7 cellular contexts compared by ENCODE assay signal in genomic region chr10:101063162-101063525, GRCh38. TPM values are rescaled to one million over a fixed set of nuclear protein-coding genes. Genes with fewer than 3 reads are reported as not detected.
A peak's percentile ranks its signal among the peaks of the same experiment; 100 is the strongest.
DNase-seq lines count a peak whose midpoint lies in the region; TF ChIP-seq lines count a peak whose summit lies in the region.

No MANE protein-coding gene starts in this region.

- H3K27me3 ChIP-seq in DOHH2 (ENCODE audit: control insufficient read depth, low read length), result peaks cover 30% of the 10 kb centered on the region
- no peaks in the 10 kb centered on the region for H3K27me3 ChIP-seq in skeletal muscle satellite cell (ENCODE audit: control insufficient read depth, insufficient read depth, low read length)

- H3K79me2 ChIP-seq in DOHH2 (ENCODE audit: control insufficient read depth, low read length), result peaks cover 23% of the 10 kb centered on the region

- H3K27ac ChIP-seq in DOHH2 (ENCODE audit: low read depth, low read length), result no peak overlapping the region

- H3K4me3 ChIP-seq in DOHH2 (ENCODE audit: low read length) (peak overlapping the region; percentile 91), fibroblast of mammary gland (ENCODE audit: control insufficient read depth, low read depth, low read length) (peak overlapping the region; percentile 30), skeletal muscle satellite cell (ENCODE audit: low read length) (peak overlapping the region; percentile 84)

- peaks cover 73% of the 10 kb centered on the region for H3K4me1 ChIP-seq in DOHH2 (ENCODE audit: control insufficient read depth, low read length)
- peaks cover 53% of the 10 kb centered on the region for H3K4me1 ChIP-seq in skeletal muscle satellite cell (ENCODE audit: control insufficient read depth, insufficient read depth, low read length)

- H3K9me2 ChIP-seq in DOHH2 (replicated peaks; ENCODE audit: control insufficient read depth, low read length), result no peaks in the 10 kb centered on the region

- H3K4me2 ChIP-seq in DOHH2 (ENCODE audit: low read length) (peak overlapping the region; percentile 76), skeletal muscle satellite cell (ENCODE audit: low read length) (peak overlapping the region; percentile 85)

- DNase-seq in NCI-H69 (lab: John Stamatoyannopoulos, UW) (peak; percentile 42), fibroblast of mammary gland (ENCODE audit: low read depth) (no peak), SKM-1 (lab: John Stamatoyannopoulos, UW; ENCODE audit: unreplicated experiment) (no peak), GM10266 (ENCODE audit: extremely low spot score) (no peak), kidney glomerular epithelial cell (lab: John Stamatoyannopoulos, UW) (no peak)

- peaks cover 15% of the 10 kb centered on the region for H3K36me3 ChIP-seq in DOHH2 (ENCODE audit: control insufficient read depth, low read length)
- no peaks in the 10 kb centered on the region for H3K36me3 ChIP-seq in skeletal muscle satellite cell (ENCODE audit: insufficient read depth, low read length)

- TF ChIP-seq CTCF in DOHH2 (IDR thresholded peaks at IDR 0.05; ENCODE audit: low read depth, low read length, poor library complexity, severe bottlenecking) (no peak), fibroblast of mammary gland (conservative IDR thresholded peaks at IDR 0.05; ENCODE audit: control insufficient read depth, insufficient read depth, low read depth, low read length) (no peak), GM10266 (IDR thresholded peaks at IDR 0.05; ENCODE audit: control insufficient read depth, insufficient read depth, low read depth, missing control alignments) (no peak)

- peaks cover 9% of the 10 kb centered on the region for H3F3A ChIP-seq in DOHH2 (ENCODE audit: control insufficient read depth, insufficient read depth)

- H3K9ac ChIP-seq in skeletal muscle satellite cell (ENCODE audit: low read depth, low read length), result peak overlapping the region; percentile 97

- peaks cover 7% of the 10 kb centered on the region; the same call in 1 of the 2 replicates for H4K20me1 ChIP-seq in DOHH2 (ENCODE audit: control insufficient read depth, insufficient read depth, low read depth, low read length)

- no peaks in the 10 kb centered on the region for H3K9me3 ChIP-seq in DOHH2 (ENCODE audit: control insufficient read depth, insufficient read depth, low read length)
- H3K9me3 ChIP-seq in skeletal muscle satellite cell (replicated peaks; ENCODE audit: low read length), result no peaks in the 10 kb centered on the region

RNA-seq across cellular contexts. Expression of gene KAZALD1, which starts 1.4 kb away (rescaled TPM):
- 9.9 and 15.1 TPM in 2 replicates for total RNA-seq in skeletal muscle satellite cell (2012; rRNA removed)

RNA-seq across cellular contexts. Expression of gene SFXN3, which starts 32.1 kb away (rescaled TPM):
- total RNA-seq in skeletal muscle satellite cell (2012; rRNA removed), result 83.4 and 87.8 TPM in 2 replicates

RNA-seq across cellular contexts. Expression of gene PDZD7, which starts 32.2 kb away (rescaled TPM):
- total RNA-seq in skeletal muscle satellite cell (2012; rRNA removed), result under 0.01 and 1.5 TPM in 2 replicates

Comparison
In these comparisons a context has a peak if more than half of its experiments do, and no peak if none do; other contexts are left out.
1. H3K4me3 ChIP-seq: peak in every context shown above with its lines; median percentile 91 in DOHH2; 84 in skeletal muscle satellite cell; 30 in fibroblast of mammary gland.